In genomic region chr1:41663671-41664400, GRCh38 we compare ENCODE assay signal across 11 cellular contexts.
A peak's percentile ranks its signal among the peaks of the same experiment; 100 is the strongest.
DNase-seq lines count a peak whose midpoint lies in the region; ATAC-seq and TF ChIP-seq lines count a peak whose summit lies in the region.
"Had no signal": no experiment of that assay in that cellular context is flagged by ENCODE, and none has a peak within 500 bp of the region (broad histone marks: within the 10 kb centered on the region; RNA-seq: fewer than 3 reads in every experiment).

No MANE protein-coding gene starts in this region.

- no peak for DNase-seq in activated T-cell treated with anti-CD3 and anti-CD28 coated beads, Interleukin-2, amount 50 U/mL, for 24 hours
- no peak for DNase-seq in activated T-cell treated with anti-CD3 and anti-CD28 coated beads for 4 hours
- no peak for DNase-seq in activated B cell treated with CpG ODN at 0.5 μM for 24 hours
- DNase-seq in memory B cell (ENCODE audit: low spot score in 2 of 2), result no peak
- no peak for DNase-seq in thyroid gland
- DNase-seq in cerebellar nuclear complex (lab: John Stamatoyannopoulos, UW), result no peak
- no peak for DNase-seq in uterus
- DNase-seq in cortex of kidney (lab: John Stamatoyannopoulos, UW), result no peak
- DNase-seq: NK-92 treated with Interleukin-12 subunit alpha and Interleukin-12 subunit beta, amount 100 ng/mL, for 24 hours; T-helper 9 cell had no signal

- H3K9me3 ChIP-seq in thyroid gland, result no peaks in the 10 kb centered on the region
- no peaks in the 10 kb centered on the region for H3K9me3 ChIP-seq in uterus

- H3K27ac Mint-ChIP-seq in activated T-cell treated with anti-CD3 and anti-CD28 coated beads, Interleukin-2, amount 50 U/mL, for 24 hours, result peak overlapping the region; percentile 91
- H3K27ac Mint-ChIP-seq in activated B cell treated with CpG ODN at 0.5 μM for 24 hours (peak overlapping the region; percentile 81), memory B cell (peak overlapping the region; percentile 78)

- CTCF ChIA-PET in activated B cell treated with CpG ODN at 0.5 μM for 24 hours (lab: Charles Lee), result interaction anchor here (1.4 kb wide), 1 partner anchor 10 kb away, joined by 5 read pairs; no protein-coding TSS in a partner anchor

- intact Hi-C loops in activated B cell treated with CpG ODN at 0.5 μM for 24 hours (cut with micrococcal nuclease), result loop anchor here (2.0 to 5.0 kb wide), 3 partner anchors 42 to 371 kb away; no protein-coding TSS in a partner anchor
- intact Hi-C loops in thyroid gland (cut with DNase I), result no loop called here
- intact Hi-C loops in uterus (cut with DNase I; ENCODE audit: low total_unique reads), result no loop called here

- no peak for ATAC-seq in activated B cell treated with CpG ODN at 0.5 μM for 24 hours (ENCODE audit: low read depth)
- no peak for ATAC-seq in memory B cell (ENCODE audit: low read depth)

- peak overlapping the region; percentile 9 for H3K4me3 Mint-ChIP-seq in activated T-cell treated with anti-CD3 and anti-CD28 coated beads, Interleukin-2, amount 50 U/mL, for 24 hours
- peak overlapping the region; percentile 9 for H3K4me3 Mint-ChIP-seq in activated B cell treated with CpG ODN at 0.5 μM for 24 hours
- peak overlapping the region; percentile 15 for H3K4me3 Mint-ChIP-seq in memory B cell

- peaks cover 29% of the 10 kb centered on the region for H3K36me3 Mint-ChIP-seq in activated T-cell treated with anti-CD3 and anti-CD28 coated beads, Interleukin-2, amount 50 U/mL, for 24 hours (ENCODE audit: low read depth)
- H3K36me3 Mint-ChIP-seq in activated B cell treated with CpG ODN at 0.5 μM for 24 hours (ENCODE audit: low read depth) (no peaks in the 10 kb centered on the region), memory B cell (peaks cover 2% of the 10 kb centered on the region)

- no peak for TF ChIP-seq CTCF in activated B cell treated with CpG ODN at 0.5 μM for 24 hours (IDR thresholded peaks at IDR 0.05)
- no peak for TF ChIP-seq CTCF in thyroid gland (IDR thresholded peaks at IDR 0.05)
- no peak for TF ChIP-seq CTCF in uterus (IDR thresholded peaks at IDR 0.05)

- H3K4me3 ChIP-seq in thyroid gland (replicated peaks in 1 of 3), result no peak overlapping the region
- H3K4me3 ChIP-seq in uterus, result no peak overlapping the region

- H3K36me3 ChIP-seq in thyroid gland, result no peaks in the 10 kb centered on the region
- H3K36me3 ChIP-seq in uterus, result no peaks in the 10 kb centered on the region

- H3K27me3 ChIP-seq in thyroid gland (no peaks in the 10 kb centered on the region), uterus (no peaks in the 10 kb centered on the region)

- no peaks in the 10 kb centered on the region for H3K9me3 Mint-ChIP-seq in activated T-cell treated with anti-CD3 and anti-CD28 coated beads, Interleukin-2, amount 50 U/mL, for 24 hours
- H3K9me3 Mint-ChIP-seq in activated B cell treated with CpG ODN at 0.5 μM for 24 hours (no peaks in the 10 kb centered on the region), memory B cell (no peaks in the 10 kb centered on the region)

- peak overlapping the region in 2 of 3 donors; percentile 82 to 86 for H3K27ac ChIP-seq in thyroid gland
- H3K27ac ChIP-seq in uterus, result no peak overlapping the region
- H3K27ac ChIP-seq: HL-60 had no signal

- H3K4me1 ChIP-seq in thyroid gland (peaks cover 9 to 34% of the 10 kb centered on the region in 2 donors), uterus (peaks cover 0 to 13% of the 10 kb centered on the region in 2 donors)

- H3K4me1 Mint-ChIP-seq in activated T-cell treated with anti-CD3 and anti-CD28 coated beads, Interleukin-2, amount 50 U/mL, for 24 hours (ENCODE audit: low read depth), result peaks cover 82% of the 10 kb centered on the region
- H3K4me1 Mint-ChIP-seq in activated B cell treated with CpG ODN at 0.5 μM for 24 hours, result peaks cover 76% of the 10 kb centered on the region
- peaks cover 56% of the 10 kb centered on the region for H3K4me1 Mint-ChIP-seq in memory B cell

- no peak for TF ChIP-seq POLR2A in thyroid gland (IDR thresholded peaks at IDR 0.05)
- TF ChIP-seq POLR2A in uterus (IDR thresholded peaks at IDR 0.05), result no peak

- WGBS in thyroid gland, 2 donors, result 92 to 93% methylated on average over 5 of the region's 5 CpGs

- POLR2A ChIA-PET in activated B cell treated with CpG ODN at 0.5 μM for 24 hours (lab: Charles Lee), result interaction anchor here (0.7 to 4.4 kb wide), 3 partner anchors 10 to 75 kb away, joined by 3 to 40 read pairs (median 23); no protein-coding TSS in a partner anchor

- no peaks in the 10 kb centered on the region for H3K27me3 Mint-ChIP-seq in activated T-cell treated with anti-CD3 and anti-CD28 coated beads, Interleukin-2, amount 50 U/mL, for 24 hours
- no peaks in the 10 kb centered on the region for H3K27me3 Mint-ChIP-seq in activated B cell treated with CpG ODN at 0.5 μM for 24 hours
- H3K27me3 Mint-ChIP-seq in memory B cell, result no peaks in the 10 kb centered on the region

Comparison
In these comparisons a context has a peak if more than half of its experiments do, and no peak if none do; other contexts are left out.
1. H3K27ac ChIP-seq: peak in thyroid gland (2 of 3); none in uterus (0 of 2).
2. Peak in every context shown above with its lines, with median percentiles within 50 percentile points of each other: H3K27ac Mint-ChIP-seq and H3K4me3 Mint-ChIP-seq.